In the genomic region with DNA sequence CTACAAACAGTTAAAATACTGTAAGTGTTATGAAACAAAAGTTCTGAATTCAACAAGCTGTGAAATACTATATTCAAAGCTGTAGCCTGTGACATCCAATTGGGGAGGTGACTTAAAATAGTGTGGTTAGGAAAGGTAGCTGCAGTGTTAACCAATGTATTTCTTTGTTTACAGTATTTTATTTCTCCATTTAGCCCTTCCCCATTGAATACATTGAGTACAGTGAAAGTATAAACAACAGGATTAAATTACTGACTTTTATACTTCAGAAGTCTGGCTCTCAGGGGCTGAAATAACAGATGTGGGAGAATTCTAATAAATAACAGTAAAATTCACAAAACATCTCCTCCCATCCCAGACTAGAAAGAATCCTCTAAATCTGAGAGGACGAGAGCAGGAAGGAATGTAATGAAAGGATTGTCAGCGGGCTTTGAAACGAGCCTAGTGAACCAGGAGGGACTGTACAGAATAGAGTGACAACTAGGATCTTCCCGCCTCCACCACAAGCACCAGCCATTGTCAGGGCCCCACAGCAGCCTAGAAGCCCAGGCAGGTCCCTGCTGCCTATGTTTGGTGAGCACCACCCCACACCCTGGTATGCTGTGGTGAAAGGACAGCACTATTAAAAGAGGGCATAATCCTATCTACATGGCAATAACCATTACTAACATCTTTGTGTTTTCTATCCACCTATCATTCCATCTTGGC, we compare ENCODE assay signal across 25 cellular contexts.
DNase-seq lines count a peak whose midpoint lies in the region; ATAC-seq and TF ChIP-seq lines count a peak whose summit lies in the region.
"Had no signal": no experiment of that assay in that cellular context is flagged by ENCODE, and none has a peak within 500 bp of the region (broad histone marks: within the 10 kb centered on the region; RNA-seq: fewer than 3 reads in every experiment).

No MANE protein-coding gene starts in this region.

- H3K9me3 Mint-ChIP-seq in WTC11 = peaks cover 23% of the 10 kb centered on the region
- H3K9me3 Mint-ChIP-seq in activated T-cell treated with anti-CD3 and anti-CD28 coated beads, Interleukin-2, amount 50 U/mL, for 24 hours = peaks cover 2% of the 10 kb centered on the region
- H3K9me3 Mint-ChIP-seq: dendritic cell treated with granulocyte-macrophage colony-stimulating factor and Interleukin-4, amounts not matched to agents 40 ng/mL and 50 ng/mL, for 4 days; mesothelial cell of epicardium; T-helper 2 cell treated with Interferon-gamma antibody and Interleukin-4, amounts not matched to agents 5 μg/mL and 100 μg/mL, for 36 hours had no signal

- no peak overlapping the region for H3K27ac Mint-ChIP-seq in WTC11
- no peak overlapping the region for H3K27ac Mint-ChIP-seq in activated T-cell treated with anti-CD3 and anti-CD28 coated beads, Interleukin-2, amount 50 U/mL, for 24 hours
- H3K27ac Mint-ChIP-seq: CD4-positive, alpha-beta memory T cell; dendritic cell treated with granulocyte-macrophage colony-stimulating factor and Interleukin-4, amounts not matched to agents 40 ng/mL and 50 ng/mL, for 4 days; mesothelial cell of epicardium; T-helper 2 cell treated with Interferon-gamma antibody and Interleukin-4, amounts not matched to agents 5 μg/mL and 100 μg/mL, for 36 hours had no signal

- H3K4me3 ChIP-seq in HFF-Myc (replicated peaks; ENCODE audit: low read depth, low read length) = no peak overlapping the region
- H3K4me3 ChIP-seq: gastroesophageal sphincter, left ventricle myocardium inferior, psoas muscle, SJSA1, tibial artery had no signal

- TF ChIP-seq CTCF in AG09319 (IDR thresholded peaks at IDR 0.05; ENCODE audit: low read depth, low read length) = no peak
- no peak for TF ChIP-seq CTCF in HFF-Myc (IDR thresholded peaks at IDR 0.05; ENCODE audit: low read depth, low read length, missing control alignments)
- no peak for TF ChIP-seq CTCF in WTC11 (IDR thresholded peaks at IDR 0.05)

- H3K4me1 Mint-ChIP-seq in WTC11 = no peaks in the 10 kb centered on the region
- no peaks in the 10 kb centered on the region for H3K4me1 Mint-ChIP-seq in activated T-cell treated with anti-CD3 and anti-CD28 coated beads, Interleukin-2, amount 50 U/mL, for 24 hours (ENCODE audit: low read depth)
- H3K4me1 Mint-ChIP-seq: CD4-positive, alpha-beta memory T cell; mesothelial cell of epicardium had no signal

- H3K36me3 Mint-ChIP-seq in WTC11 = no peaks in the 10 kb centered on the region
- no peaks in the 10 kb centered on the region for H3K36me3 Mint-ChIP-seq in activated T-cell treated with anti-CD3 and anti-CD28 coated beads, Interleukin-2, amount 50 U/mL, for 24 hours (ENCODE audit: low read depth)
- H3K36me3 Mint-ChIP-seq: CD4-positive, alpha-beta memory T cell; mesothelial cell of epicardium had no signal

- POLR2A ChIA-PET in WTC11 (lab: Charles Lee) = no interaction called here

- peak; percentile 25 for DNase-seq in AG09319 (ENCODE audit: extremely low read depth, low read depth)
- peak; percentile 20 for DNase-seq in HFF-Myc (ENCODE audit: extremely low read depth, low read depth)
- DNase-seq in WTC11 (ENCODE audit: low spot score) = peak; percentile 12
- peak; percentile 50 for DNase-seq in islet precursor cell
- DNase-seq in dermis blood vessel endothelial cell = no peak
- no peak for DNase-seq in activated T-cell treated with anti-CD3 and anti-CD28 coated beads, Interleukin-2, amount 50 U/mL, for 24 hours
- DNase-seq in activated T-cell treated with anti-CD3 and anti-CD28 coated beads, Interleukin-2, amount 50 U/mL, for 1 hour = no peak
- DNase-seq in OCI-M1 (lab: John Stamatoyannopoulos, UW) = no peak
- DNase-seq: CD4-positive, alpha-beta memory T cell; left ventricle myocardium inferior; NCI-H1105 treated with DMSO at 0.1 percent for 48 hours; NCI-H2171; NCI-H774; PC-3; psoas muscle; small intestine; stimulated activated CD4-positive, alpha-beta T cell treated with anti-CD3 and anti-CD28 coated beads, Interleukin-2, amount 100 ng/mL, for 48 hours; stimulated activated naive CD8-positive, alpha-beta T cell treated with anti-CD3 and anti-CD28 coated beads, Interleukin-15, Interleukin-2, amounts not matched to agents 100 U/mL and 50 U/mL, for 24 hours; tibial artery; WERI-Rb-1 had no signal

- H3K27me3 Mint-ChIP-seq in WTC11 (ENCODE audit: low read depth) = no peaks in the 10 kb centered on the region
- peaks cover 3% of the 10 kb centered on the region for H3K27me3 Mint-ChIP-seq in activated T-cell treated with anti-CD3 and anti-CD28 coated beads, Interleukin-2, amount 50 U/mL, for 24 hours
- H3K27me3 Mint-ChIP-seq: dendritic cell treated with granulocyte-macrophage colony-stimulating factor and Interleukin-4, amounts not matched to agents 40 ng/mL and 50 ng/mL, for 4 days had no signal

- no peak overlapping the region for H3K4me3 Mint-ChIP-seq in WTC11
- H3K4me3 Mint-ChIP-seq in activated T-cell treated with anti-CD3 and anti-CD28 coated beads, Interleukin-2, amount 50 U/mL, for 24 hours = no peak overlapping the region
- H3K4me3 Mint-ChIP-seq: CD4-positive, alpha-beta memory T cell; dendritic cell treated with granulocyte-macrophage colony-stimulating factor and Interleukin-4, amounts not matched to agents 40 ng/mL and 50 ng/mL, for 4 days; mesothelial cell of epicardium; T-helper 2 cell treated with Interferon-gamma antibody and Interleukin-4, amounts not matched to agents 5 μg/mL and 100 μg/mL, for 36 hours had no signal

- CTCF ChIA-PET in WTC11 (lab: Charles Lee) = interaction anchor here (1.7 kb wide), 1 partner anchor 654 kb away, joined by 5 read pairs; no protein-coding TSS in a partner anchor

- peak; percentile 76 for ATAC-seq in WTC11
- ATAC-seq: gastroesophageal sphincter; PC-3; psoas muscle; stimulated activated naive CD8-positive, alpha-beta T cell treated with anti-CD3 and anti-CD28 coated beads, Interleukin-15, Interleukin-2, amounts not matched to agents 100 U/mL and 50 U/mL, for 24 hours had no signal

TF ChIP-seq in WTC11, 78 proteins besides CTCF, POLR2A, EP300 and RAD21:
- TF ChIP-seq MXD4 (CRISPR knock-in tag; IDR thresholded peaks at IDR 0.05; ENCODE audit: borderline replicate concordance) (no peak), CREM (CRISPR knock-in tag; IDR thresholded peaks at IDR 0.05) (no peak), SP1 (CRISPR knock-in tag; conservative IDR thresholded peaks at IDR 0.05) (no peak), NR2C2 (CRISPR knock-in tag; IDR thresholded peaks at IDR 0.05) (no peak), ZNF263 (CRISPR knock-in tag; IDR thresholded peaks at IDR 0.05; ENCODE audit: low read depth) (no peak), NFE2L1 (CRISPR knock-in tag; IDR thresholded peaks at IDR 0.05) (no peak), JAZF1 (CRISPR knock-in tag; IDR thresholded peaks at IDR 0.05) (no peak)
- TF ChIP-seq, protein P1, sequence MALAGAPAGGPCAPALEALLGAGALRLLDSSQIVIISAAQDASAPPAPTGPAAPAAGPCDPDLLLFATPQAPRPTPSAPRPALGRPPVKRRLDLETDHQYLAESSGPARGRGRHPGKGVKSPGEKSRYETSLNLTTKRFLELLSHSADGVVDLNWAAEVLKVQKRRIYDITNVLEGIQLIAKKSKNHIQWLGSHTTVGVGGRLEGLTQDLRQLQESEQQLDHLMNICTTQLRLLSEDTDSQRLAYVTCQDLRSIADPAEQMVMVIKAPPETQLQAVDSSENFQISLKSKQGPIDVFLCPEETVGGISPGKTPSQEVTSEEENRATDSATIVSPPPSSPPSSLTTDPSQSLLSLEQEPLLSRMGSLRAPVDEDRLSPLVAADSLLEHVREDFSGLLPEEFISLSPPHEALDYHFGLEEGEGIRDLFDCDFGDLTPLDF (CRISPR knock-in tag; IDR thresholded peaks at IDR 0.05) = no peak
- TF ChIP-seq, protein P2, sequence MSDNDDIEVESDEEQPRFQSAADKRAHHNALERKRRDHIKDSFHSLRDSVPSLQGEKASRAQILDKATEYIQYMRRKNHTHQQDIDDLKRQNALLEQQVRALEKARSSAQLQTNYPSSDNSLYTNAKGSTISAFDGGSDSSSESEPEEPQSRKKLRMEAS (CRISPR knock-in tag; IDR thresholded peaks at IDR 0.05) = no peak
- TF ChIP-seq, protein P3, sequence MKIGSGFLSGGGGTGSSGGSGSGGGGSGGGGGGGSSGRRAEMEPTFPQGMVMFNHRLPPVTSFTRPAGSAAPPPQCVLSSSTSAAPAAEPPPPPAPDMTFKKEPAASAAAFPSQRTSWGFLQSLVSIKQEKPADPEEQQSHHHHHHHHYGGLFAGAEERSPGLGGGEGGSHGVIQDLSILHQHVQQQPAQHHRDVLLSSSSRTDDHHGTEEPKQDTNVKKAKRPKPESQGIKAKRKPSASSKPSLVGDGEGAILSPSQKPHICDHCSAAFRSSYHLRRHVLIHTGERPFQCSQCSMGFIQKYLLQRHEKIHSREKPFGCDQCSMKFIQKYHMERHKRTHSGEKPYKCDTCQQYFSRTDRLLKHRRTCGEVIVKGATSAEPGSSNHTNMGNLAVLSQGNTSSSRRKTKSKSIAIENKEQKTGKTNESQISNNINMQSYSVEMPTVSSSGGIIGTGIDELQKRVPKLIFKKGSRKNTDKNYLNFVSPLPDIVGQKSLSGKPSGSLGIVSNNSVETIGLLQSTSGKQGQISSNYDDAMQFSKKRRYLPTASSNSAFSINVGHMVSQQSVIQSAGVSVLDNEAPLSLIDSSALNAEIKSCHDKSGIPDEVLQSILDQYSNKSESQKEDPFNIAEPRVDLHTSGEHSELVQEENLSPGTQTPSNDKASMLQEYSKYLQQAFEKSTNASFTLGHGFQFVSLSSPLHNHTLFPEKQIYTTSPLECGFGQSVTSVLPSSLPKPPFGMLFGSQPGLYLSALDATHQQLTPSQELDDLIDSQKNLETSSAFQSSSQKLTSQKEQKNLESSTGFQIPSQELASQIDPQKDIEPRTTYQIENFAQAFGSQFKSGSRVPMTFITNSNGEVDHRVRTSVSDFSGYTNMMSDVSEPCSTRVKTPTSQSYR (CRISPR knock-in tag; IDR thresholded peaks at IDR 0.05) = no peak

Comparison
In these comparisons a context has a peak if more than half of its experiments do, and no peak if none do; other contexts are left out.
1. DNase-seq: peak in AG09319 (single experiment), HFF-Myc (single experiment), WTC11 (single experiment) and islet precursor cell (single experiment); none in dermis blood vessel endothelial cell (single experiment), activated T-cell treated with anti-CD3 and anti-CD28 coated beads, Interleukin-2, amount 50 U/mL, for 24 hours (single experiment), activated T-cell treated with anti-CD3 and anti-CD28 coated beads, Interleukin-2, amount 50 U/mL, for 1 hour (single experiment) and OCI-M1 (single experiment).